ENCODE assay signal across 24 cellular contexts in genomic region chr1:82491301-82491986, GRCh38.
A peak's percentile ranks its signal among the peaks of the same experiment; 100 is the strongest.
DNase-seq lines count a peak whose midpoint lies in the region; ATAC-seq and TF ChIP-seq lines count a peak whose summit lies in the region.
"Had no signal": no experiment of that assay in that cellular context is flagged by ENCODE, and none has a peak within 500 bp of the region (broad histone marks: within the 10 kb centered on the region; RNA-seq: fewer than 3 reads in every experiment).

No MANE protein-coding gene starts in this region.

- H3K27me3 Mint-ChIP-seq in CD8-positive, alpha-beta memory T cell, result no peaks in the 10 kb centered on the region
- H3K27me3 Mint-ChIP-seq in mesothelial cell of epicardium (ENCODE audit: low read depth), result no peaks in the 10 kb centered on the region
- H3K27me3 Mint-ChIP-seq: activated CD4-positive, alpha-beta memory T cell treated with anti-CD3 and anti-CD28 coated beads for 36 hours had no signal

- peaks cover 4 to 26% (median 9%) of the 10 kb centered on the region in 5 donors for H3K9me3 Mint-ChIP-seq in CD8-positive, alpha-beta memory T cell
- H3K9me3 Mint-ChIP-seq in mesothelial cell of epicardium, result peaks cover 33% of the 10 kb centered on the region

- H3K4me1 ChIP-seq in DND-41 (ENCODE audit: insufficient read depth, low read length) (no peaks in the 10 kb centered on the region), adipocyte (ENCODE audit: control insufficient read depth, insufficient read depth, low read length) (peaks cover 28% of the 10 kb centered on the region), rectal smooth muscle tissue (ENCODE audit: control insufficient read depth, insufficient read depth, low read length) (no peaks in the 10 kb centered on the region)
- H3K4me1 ChIP-seq in CD8-positive, alpha-beta memory T cell (ENCODE audit: insufficient read depth, low read length), result no peaks in the 10 kb centered on the region
- H3K4me1 ChIP-seq: thyroid gland had no signal

- no peak overlapping the region for H3K27ac Mint-ChIP-seq in CD8-positive, alpha-beta memory T cell
- H3K27ac Mint-ChIP-seq in mesothelial cell of epicardium, result no peak overlapping the region
- H3K27ac Mint-ChIP-seq: activated CD4-positive, alpha-beta memory T cell treated with anti-CD3 and anti-CD28 coated beads for 36 hours; WTC11 had no signal

- POLR2A ChIA-PET in CD8-positive, alpha-beta memory T cell (lab: Charles Lee), result no interaction called here

- no peak overlapping the region for H3K4me2 ChIP-seq in DND-41 (ENCODE audit: insufficient read depth, low read length)

- no peaks in the 10 kb centered on the region for H4K20me1 ChIP-seq in DND-41 (ENCODE audit: insufficient read depth, low read length)

- no peaks in the 10 kb centered on the region for H3K36me3 ChIP-seq in DND-41 (ENCODE audit: insufficient read depth, low read length)
- H3K36me3 ChIP-seq in adipocyte (ENCODE audit: control insufficient read depth, insufficient read depth, low read length, severe bottlenecking), result no peaks in the 10 kb centered on the region
- H3K36me3 ChIP-seq in rectal smooth muscle tissue (ENCODE audit: control insufficient read depth, insufficient read depth, low read length), result no peaks in the 10 kb centered on the region
- no peaks in the 10 kb centered on the region for H3K36me3 ChIP-seq in CD8-positive, alpha-beta memory T cell (ENCODE audit: insufficient read depth, low read length)
- H3K36me3 ChIP-seq: thyroid gland had no signal

- no peak for TF ChIP-seq CTCF in DND-41 (IDR thresholded peaks at IDR 0.05; ENCODE audit: borderline replicate concordance, extremely low read depth, low read length, poor library complexity, severe bottlenecking)
- TF ChIP-seq CTCF in mesothelial cell of epicardium (IDR thresholded peaks at IDR 0.05; ENCODE audit: unreplicated experiment), result no peak

- no peak overlapping the region for H3K4me3 Mint-ChIP-seq in CD8-positive, alpha-beta memory T cell
- H3K4me3 Mint-ChIP-seq in mesothelial cell of epicardium, result no peak overlapping the region
- H3K4me3 Mint-ChIP-seq: activated CD4-positive, alpha-beta memory T cell treated with anti-CD3 and anti-CD28 coated beads for 36 hours; nephron; WTC11 had no signal

- H3K27me3 ChIP-seq in DND-41 (ENCODE audit: insufficient read depth, low read length, poor library complexity) (no peaks in the 10 kb centered on the region), adipocyte (replicated peaks; ENCODE audit: control insufficient read depth, insufficient read depth, low read length) (no peaks in the 10 kb centered on the region), rectal smooth muscle tissue (ENCODE audit: control insufficient read depth, insufficient read depth, low read length) (no peaks in the 10 kb centered on the region)
- H3K27me3 ChIP-seq in CD8-positive, alpha-beta memory T cell (ENCODE audit: insufficient read depth, low read length, poor library complexity, severe bottlenecking), result no peaks in the 10 kb centered on the region
- H3K27me3 ChIP-seq: thyroid gland had no signal

- no peaks in the 10 kb centered on the region for H3K4me1 Mint-ChIP-seq in CD8-positive, alpha-beta memory T cell
- peaks cover 2% of the 10 kb centered on the region for H3K4me1 Mint-ChIP-seq in mesothelial cell of epicardium

- H3K36me3 Mint-ChIP-seq in CD8-positive, alpha-beta memory T cell, result no peaks in the 10 kb centered on the region
- H3K36me3 Mint-ChIP-seq in mesothelial cell of epicardium, result peaks cover 14% of the 10 kb centered on the region
- H3K36me3 Mint-ChIP-seq: activated CD4-positive, alpha-beta memory T cell treated with anti-CD3 and anti-CD28 coated beads for 36 hours had no signal

- H3K27ac ChIP-seq in DND-41 (ENCODE audit: low read length) (no peak overlapping the region), rectal smooth muscle tissue (ENCODE audit: low read depth, low read length) (peak overlapping the region; percentile 6)
- no peak overlapping the region for H3K27ac ChIP-seq in CD8-positive, alpha-beta memory T cell (ENCODE audit: low read depth, low read length)
- H3K27ac ChIP-seq: thyroid gland had no signal

- H3K9me3 ChIP-seq in DND-41 (ENCODE audit: insufficient read depth, low read length, severe bottlenecking) (peaks cover 4% of the 10 kb centered on the region), adipocyte (ENCODE audit: control insufficient read depth, low read length) (peaks cover 23% of the 10 kb centered on the region)
- H3K9me3 ChIP-seq in CD8-positive, alpha-beta memory T cell (ENCODE audit: low read length), result no peaks in the 10 kb centered on the region
- H3K9me3 ChIP-seq: thyroid gland had no signal

- H3K79me2 ChIP-seq in DND-41 (ENCODE audit: insufficient read depth, low read length), result no peaks in the 10 kb centered on the region

- ATAC-seq in DND-41 (ENCODE audit: insufficient read depth, low read depth), result peak; percentile 44; the same call in 1 of the 3 replicates
- ATAC-seq: WTC11 had no signal

- H3K4me3 ChIP-seq in DND-41 (ENCODE audit: low read depth in 1 of 2, low read length in 2 of 2) (no peak overlapping the region), adipocyte (ENCODE audit: low read length) (peak overlapping the region; percentile 17), rectal smooth muscle tissue (ENCODE audit: low read length) (no peak overlapping the region)
- H3K4me3 ChIP-seq in CD8-positive, alpha-beta memory T cell (ENCODE audit: low read length), result no peak overlapping the region
- H3K4me3 ChIP-seq: thyroid gland had no signal

- no peak overlapping the region for H2AFZ ChIP-seq in DND-41 (ENCODE audit: low read depth, low read length)

- DNase-seq in DND-41 (no peak), adipocyte (ENCODE audit: low read depth) (peak; percentile 75), fibroblast of peridontal ligament (ENCODE audit: extremely low read depth) (peak; percentile 82), UCSD-AML1 (lab: John Stamatoyannopoulos, UW; ENCODE audit: unreplicated experiment) (no peak), NCI-H748 treated with DMSO at 0.1 percent for 48 hours (lab: John Stamatoyannopoulos, UW) (no peak), mesothelial cell of epicardium (ENCODE audit: low spot score in 2 of 2, unreplicated experiment in 2 of 2) (no peak)
- no peak for DNase-seq in CD8-positive, alpha-beta memory T cell
- DNase-seq: activated CD4-positive, alpha-beta memory T cell treated with anti-CD3 and anti-CD28 coated beads for 36 hours; activated naive CD4-positive, alpha-beta T cell treated with Interleukin-2 at 50 U/mL for 16 hours; anterior cingulate cortex; Calu3; hippocampal formation; islet precursor cell; Kasumi-1; mesenchymal stem cell; NCI-H1105 treated with DMSO at 0.1 percent for 48 hours; NCI-H774; OCI-M1; stimulated activated CD4-positive, alpha-beta T cell treated with anti-CD3 and anti-CD28 coated beads, Interleukin-15, amount 100 ng/mL, for 24 hours; T-helper 2 cell; thyroid gland had no signal

- H3K9ac ChIP-seq in DND-41 (ENCODE audit: low read depth, low read length) (no peak overlapping the region), adipocyte (ENCODE audit: low read length) (peak overlapping the region; percentile 73), rectal smooth muscle tissue (ENCODE audit: low read length) (no peak overlapping the region)

- CTCF ChIA-PET in CD8-positive, alpha-beta memory T cell (lab: Charles Lee), result no interaction called here

Comparison
In these comparisons a context has a peak if more than half of its experiments do, and no peak if none do; other contexts are left out.
1. DNase-seq: peak in adipocyte (single experiment) and fibroblast of peridontal ligament (single experiment); none in DND-41 (single experiment), UCSD-AML1 (single experiment), NCI-H748 treated with DMSO at 0.1 percent for 48 hours (single experiment), CD8-positive, alpha-beta memory T cell (0 of 5) and mesothelial cell of epicardium (0 of 2).